1 cellular context compared by ENCODE assay signal in the genomic region with DNA sequence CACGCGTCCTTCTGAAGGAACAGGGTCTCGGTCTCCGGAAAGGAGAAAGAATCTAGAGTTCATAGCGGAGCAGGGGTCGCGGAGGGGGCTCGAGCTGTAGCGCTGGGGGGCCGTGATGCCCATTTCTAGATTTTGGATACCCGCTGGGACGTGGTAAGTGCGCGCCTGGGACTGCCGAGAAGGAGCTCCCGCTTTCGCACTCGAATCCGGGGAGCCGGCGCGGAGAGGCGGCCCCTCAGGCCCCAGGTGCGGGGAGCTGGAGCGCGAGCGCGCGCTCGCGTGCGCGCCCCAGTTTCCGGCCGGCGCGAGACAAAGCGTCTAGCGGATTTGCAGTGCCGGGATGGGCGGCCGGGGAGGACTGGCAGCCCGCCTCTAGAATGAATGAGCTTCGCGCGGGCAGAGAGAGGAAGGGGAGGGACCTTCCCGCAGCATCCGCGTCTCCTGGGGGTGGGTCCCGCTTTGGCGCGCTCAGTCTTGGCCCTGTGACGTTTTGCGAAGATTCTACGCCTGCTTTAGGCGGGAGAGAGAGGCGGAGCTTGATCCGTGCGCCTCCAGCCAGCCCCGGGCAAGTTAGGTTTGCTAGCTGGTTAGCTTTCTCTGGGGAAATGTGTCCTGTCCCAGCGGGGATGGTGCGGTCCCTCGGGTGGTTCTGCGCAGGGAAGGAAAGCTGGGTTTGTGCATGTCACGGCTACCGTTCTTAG.
TF ChIP-seq lines count a peak whose summit lies in the region.

No MANE protein-coding gene starts in this region.

TF ChIP-seq in K562, 482 proteins besides CTCF, POLR2A, EP300 and RAD21 (continued from another document and continues in another):
- TF ChIP-seq, protein P1, sequence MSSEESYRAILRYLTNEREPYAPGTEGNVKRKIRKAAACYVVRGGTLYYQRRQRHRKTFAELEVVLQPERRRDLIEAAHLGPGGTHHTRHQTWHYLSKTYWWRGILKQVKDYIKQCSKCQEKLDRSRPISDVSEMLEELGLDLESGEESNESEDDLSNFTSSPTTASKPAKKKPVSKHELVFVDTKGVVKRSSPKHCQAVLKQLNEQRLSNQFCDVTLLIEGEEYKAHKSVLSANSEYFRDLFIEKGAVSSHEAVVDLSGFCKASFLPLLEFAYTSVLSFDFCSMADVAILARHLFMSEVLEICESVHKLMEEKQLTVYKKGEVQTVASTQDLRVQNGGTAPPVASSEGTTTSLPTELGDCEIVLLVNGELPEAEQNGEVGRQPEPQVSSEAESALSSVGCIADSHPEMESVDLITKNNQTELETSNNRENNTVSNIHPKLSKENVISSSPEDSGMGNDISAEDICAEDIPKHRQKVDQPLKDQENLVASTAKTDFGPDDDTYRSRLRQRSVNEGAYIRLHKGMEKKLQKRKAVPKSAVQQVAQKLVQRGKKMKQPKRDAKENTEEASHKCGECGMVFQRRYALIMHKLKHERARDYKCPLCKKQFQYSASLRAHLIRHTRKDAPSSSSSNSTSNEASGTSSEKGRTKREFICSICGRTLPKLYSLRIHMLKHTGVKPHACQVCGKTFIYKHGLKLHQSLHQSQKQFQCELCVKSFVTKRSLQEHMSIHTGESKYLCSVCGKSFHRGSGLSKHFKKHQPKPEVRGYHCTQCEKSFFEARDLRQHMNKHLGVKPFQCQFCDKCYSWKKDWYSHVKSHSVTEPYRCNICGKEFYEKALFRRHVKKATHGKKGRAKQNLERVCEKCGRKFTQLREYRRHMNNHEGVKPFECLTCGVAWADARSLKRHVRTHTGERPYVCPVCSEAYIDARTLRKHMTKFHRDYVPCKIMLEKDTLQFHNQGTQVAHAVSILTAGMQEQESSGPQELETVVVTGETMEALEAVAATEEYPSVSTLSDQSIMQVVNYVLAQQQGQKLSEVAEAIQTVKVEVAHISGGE (CRISPR knock-in tag; IDR thresholded peaks at IDR 0.05): no peak; a peak in 1 of 6 replicates
- TF ChIP-seq, protein P2, sequence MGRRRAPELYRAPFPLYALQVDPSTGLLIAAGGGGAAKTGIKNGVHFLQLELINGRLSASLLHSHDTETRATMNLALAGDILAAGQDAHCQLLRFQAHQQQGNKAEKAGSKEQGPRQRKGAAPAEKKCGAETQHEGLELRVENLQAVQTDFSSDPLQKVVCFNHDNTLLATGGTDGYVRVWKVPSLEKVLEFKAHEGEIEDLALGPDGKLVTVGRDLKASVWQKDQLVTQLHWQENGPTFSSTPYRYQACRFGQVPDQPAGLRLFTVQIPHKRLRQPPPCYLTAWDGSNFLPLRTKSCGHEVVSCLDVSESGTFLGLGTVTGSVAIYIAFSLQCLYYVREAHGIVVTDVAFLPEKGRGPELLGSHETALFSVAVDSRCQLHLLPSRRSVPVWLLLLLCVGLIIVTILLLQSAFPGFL (CRISPR knock-in tag; IDR thresholded peaks at IDR 0.05): no peak
- TF ChIP-seq HMG20A (CRISPR knock-in tag; conservative IDR thresholded peaks at IDR 0.05): no peak
- TF ChIP-seq, protein P3, sequence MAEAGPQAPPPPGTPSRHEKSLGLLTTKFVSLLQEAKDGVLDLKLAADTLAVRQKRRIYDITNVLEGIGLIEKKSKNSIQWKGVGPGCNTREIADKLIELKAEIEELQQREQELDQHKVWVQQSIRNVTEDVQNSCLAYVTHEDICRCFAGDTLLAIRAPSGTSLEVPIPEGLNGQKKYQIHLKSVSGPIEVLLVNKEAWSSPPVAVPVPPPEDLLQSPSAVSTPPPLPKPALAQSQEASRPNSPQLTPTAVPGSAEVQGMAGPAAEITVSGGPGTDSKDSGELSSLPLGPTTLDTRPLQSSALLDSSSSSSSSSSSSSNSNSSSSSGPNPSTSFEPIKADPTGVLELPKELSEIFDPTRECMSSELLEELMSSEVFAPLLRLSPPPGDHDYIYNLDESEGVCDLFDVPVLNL (CRISPR knock-in tag; IDR thresholded peaks at IDR 0.05; ENCODE audit: low read depth): peak; percentile 87; the same call in 1 of the 2 replicates
- TF ChIP-seq ZNF445 (CRISPR knock-in tag; IDR thresholded peaks at IDR 0.05; ENCODE audit: low read depth): no peak
- TF ChIP-seq, protein P4, sequence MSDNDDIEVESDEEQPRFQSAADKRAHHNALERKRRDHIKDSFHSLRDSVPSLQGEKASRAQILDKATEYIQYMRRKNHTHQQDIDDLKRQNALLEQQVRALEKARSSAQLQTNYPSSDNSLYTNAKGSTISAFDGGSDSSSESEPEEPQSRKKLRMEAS (CRISPR knock-in tag; IDR thresholded peaks at IDR 0.05): peak; percentile 41; the same call in 1 of the 2 replicates
- TF ChIP-seq, protein P5, sequence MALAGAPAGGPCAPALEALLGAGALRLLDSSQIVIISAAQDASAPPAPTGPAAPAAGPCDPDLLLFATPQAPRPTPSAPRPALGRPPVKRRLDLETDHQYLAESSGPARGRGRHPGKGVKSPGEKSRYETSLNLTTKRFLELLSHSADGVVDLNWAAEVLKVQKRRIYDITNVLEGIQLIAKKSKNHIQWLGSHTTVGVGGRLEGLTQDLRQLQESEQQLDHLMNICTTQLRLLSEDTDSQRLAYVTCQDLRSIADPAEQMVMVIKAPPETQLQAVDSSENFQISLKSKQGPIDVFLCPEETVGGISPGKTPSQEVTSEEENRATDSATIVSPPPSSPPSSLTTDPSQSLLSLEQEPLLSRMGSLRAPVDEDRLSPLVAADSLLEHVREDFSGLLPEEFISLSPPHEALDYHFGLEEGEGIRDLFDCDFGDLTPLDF (CRISPR knock-in tag; IDR thresholded peaks at IDR 0.05): peak; percentile 94
- no peak for TF ChIP-seq BDP1 (IDR thresholded peaks at IDR 0.05; ENCODE audit: insufficient read depth, insufficient read length)
- no peak for TF ChIP-seq RBBP5 (IDR thresholded peaks at IDR 0.05; ENCODE audit: borderline replicate concordance, insufficient read depth, low read length, poor library complexity, severe bottlenecking)
- TF ChIP-seq BMI1 (IDR thresholded peaks at IDR 0.05; ENCODE audit: low read length): no peak
- TF ChIP-seq RBFOX2 (IDR thresholded peaks at IDR 0.05; ENCODE audit: low read depth, low read length): peak; percentile 89
- no peak for TF ChIP-seq NCOA4 (IDR thresholded peaks at IDR 0.05; ENCODE audit: partially characterized antibody)
- no peak for TF ChIP-seq XRCC3 (IDR thresholded peaks at IDR 0.05)
- no peak for TF ChIP-seq PCBP2 (IDR thresholded peaks at IDR 0.05; ENCODE audit: low read depth, low read length, poor library complexity, severe bottlenecking)
- TF ChIP-seq, protein P6, sequence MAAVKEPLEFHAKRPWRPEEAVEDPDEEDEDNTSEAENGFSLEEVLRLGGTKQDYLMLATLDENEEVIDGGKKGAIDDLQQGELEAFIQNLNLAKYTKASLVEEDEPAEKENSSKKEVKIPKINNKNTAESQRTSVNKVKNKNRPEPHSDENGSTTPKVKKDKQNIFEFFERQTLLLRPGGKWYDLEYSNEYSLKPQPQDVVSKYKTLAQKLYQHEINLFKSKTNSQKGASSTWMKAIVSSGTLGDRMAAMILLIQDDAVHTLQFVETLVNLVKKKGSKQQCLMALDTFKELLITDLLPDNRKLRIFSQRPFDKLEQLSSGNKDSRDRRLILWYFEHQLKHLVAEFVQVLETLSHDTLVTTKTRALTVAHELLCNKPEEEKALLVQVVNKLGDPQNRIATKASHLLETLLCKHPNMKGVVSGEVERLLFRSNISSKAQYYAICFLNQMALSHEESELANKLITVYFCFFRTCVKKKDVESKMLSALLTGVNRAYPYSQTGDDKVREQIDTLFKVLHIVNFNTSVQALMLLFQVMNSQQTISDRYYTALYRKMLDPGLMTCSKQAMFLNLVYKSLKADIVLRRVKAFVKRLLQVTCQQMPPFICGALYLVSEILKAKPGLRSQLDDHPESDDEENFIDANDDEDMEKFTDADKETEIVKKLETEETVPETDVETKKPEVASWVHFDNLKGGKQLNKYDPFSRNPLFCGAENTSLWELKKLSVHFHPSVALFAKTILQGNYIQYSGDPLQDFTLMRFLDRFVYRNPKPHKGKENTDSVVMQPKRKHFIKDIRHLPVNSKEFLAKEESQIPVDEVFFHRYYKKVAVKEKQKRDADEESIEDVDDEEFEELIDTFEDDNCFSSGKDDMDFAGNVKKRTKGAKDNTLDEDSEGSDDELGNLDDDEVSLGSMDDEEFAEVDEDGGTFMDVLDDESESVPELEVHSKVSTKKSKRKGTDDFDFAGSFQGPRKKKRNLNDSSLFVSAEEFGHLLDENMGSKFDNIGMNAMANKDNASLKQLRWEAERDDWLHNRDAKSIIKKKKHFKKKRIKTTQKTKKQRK (IDR thresholded peaks at IDR 0.05; ENCODE audit: borderline replicate concordance, low read depth, low read length): no peak
- TF ChIP-seq MCM5 (IDR thresholded peaks at IDR 0.05; ENCODE audit: low read depth): no peak
- no peak for TF ChIP-seq SIRT6 (IDR thresholded peaks at IDR 0.05; ENCODE audit: low read depth, low read length)
- no peak for TF ChIP-seq SNIP1 (IDR thresholded peaks at IDR 0.05; ENCODE audit: low read depth)
- no peak for TF ChIP-seq KAT2B (IDR thresholded peaks at IDR 0.05; ENCODE audit: low read depth, low read length)
- peak; percentile 60 for TF ChIP-seq HMGN3 (IDR thresholded peaks at IDR 0.05; ENCODE audit: borderline replicate concordance, extremely low read depth, insufficient read length, low read depth, low read length)
- TF ChIP-seq ZFX (CRISPR knock-in tag; IDR thresholded peaks at IDR 0.05): peak; percentile 67
- TF ChIP-seq, protein P7, sequence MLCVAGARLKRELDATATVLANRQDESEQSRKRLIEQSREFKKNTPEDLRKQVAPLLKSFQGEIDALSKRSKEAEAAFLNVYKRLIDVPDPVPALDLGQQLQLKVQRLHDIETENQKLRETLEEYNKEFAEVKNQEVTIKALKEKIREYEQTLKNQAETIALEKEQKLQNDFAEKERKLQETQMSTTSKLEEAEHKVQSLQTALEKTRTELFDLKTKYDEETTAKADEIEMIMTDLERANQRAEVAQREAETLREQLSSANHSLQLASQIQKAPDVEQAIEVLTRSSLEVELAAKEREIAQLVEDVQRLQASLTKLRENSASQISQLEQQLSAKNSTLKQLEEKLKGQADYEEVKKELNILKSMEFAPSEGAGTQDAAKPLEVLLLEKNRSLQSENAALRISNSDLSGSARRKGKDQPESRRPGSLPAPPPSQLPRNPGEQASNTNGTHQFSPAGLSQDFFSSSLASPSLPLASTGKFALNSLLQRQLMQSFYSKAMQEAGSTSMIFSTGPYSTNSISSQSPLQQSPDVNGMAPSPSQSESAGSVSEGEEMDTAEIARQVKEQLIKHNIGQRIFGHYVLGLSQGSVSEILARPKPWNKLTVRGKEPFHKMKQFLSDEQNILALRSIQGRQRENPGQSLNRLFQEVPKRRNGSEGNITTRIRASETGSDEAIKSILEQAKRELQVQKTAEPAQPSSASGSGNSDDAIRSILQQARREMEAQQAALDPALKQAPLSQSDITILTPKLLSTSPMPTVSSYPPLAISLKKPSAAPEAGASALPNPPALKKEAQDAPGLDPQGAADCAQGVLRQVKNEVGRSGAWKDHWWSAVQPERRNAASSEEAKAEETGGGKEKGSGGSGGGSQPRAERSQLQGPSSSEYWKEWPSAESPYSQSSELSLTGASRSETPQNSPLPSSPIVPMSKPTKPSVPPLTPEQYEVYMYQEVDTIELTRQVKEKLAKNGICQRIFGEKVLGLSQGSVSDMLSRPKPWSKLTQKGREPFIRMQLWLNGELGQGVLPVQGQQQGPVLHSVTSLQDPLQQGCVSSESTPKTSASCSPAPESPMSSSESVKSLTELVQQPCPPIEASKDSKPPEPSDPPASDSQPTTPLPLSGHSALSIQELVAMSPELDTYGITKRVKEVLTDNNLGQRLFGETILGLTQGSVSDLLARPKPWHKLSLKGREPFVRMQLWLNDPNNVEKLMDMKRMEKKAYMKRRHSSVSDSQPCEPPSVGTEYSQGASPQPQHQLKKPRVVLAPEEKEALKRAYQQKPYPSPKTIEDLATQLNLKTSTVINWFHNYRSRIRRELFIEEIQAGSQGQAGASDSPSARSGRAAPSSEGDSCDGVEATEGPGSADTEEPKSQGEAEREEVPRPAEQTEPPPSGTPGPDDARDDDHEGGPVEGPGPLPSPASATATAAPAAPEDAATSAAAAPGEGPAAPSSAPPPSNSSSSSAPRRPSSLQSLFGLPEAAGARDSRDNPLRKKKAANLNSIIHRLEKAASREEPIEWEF (CRISPR knock-in tag; IDR thresholded peaks at IDR 0.05): no peak
- TF ChIP-seq NR1H2 (CRISPR knock-in tag; IDR thresholded peaks at IDR 0.05): peak; percentile 93; the same call in 1 of the 2 replicates
- 0 out of 2 replicates have a peak, but pooled peaks have one; percentile 23 for TF ChIP-seq KLF13 (tag; IDR thresholded peaks at IDR 0.05; ENCODE audit: borderline replicate concordance, low read depth)
- TF ChIP-seq CBFB (CRISPR knock-in tag; IDR thresholded peaks at IDR 0.05): 0 out of 2 replicates have a peak, but pooled peaks have one; percentile 38
- TF ChIP-seq MEIS2 (IDR thresholded peaks at IDR 0.05; ENCODE audit: partially characterized antibody): peak; percentile 48
- TF ChIP-seq, protein P8, sequence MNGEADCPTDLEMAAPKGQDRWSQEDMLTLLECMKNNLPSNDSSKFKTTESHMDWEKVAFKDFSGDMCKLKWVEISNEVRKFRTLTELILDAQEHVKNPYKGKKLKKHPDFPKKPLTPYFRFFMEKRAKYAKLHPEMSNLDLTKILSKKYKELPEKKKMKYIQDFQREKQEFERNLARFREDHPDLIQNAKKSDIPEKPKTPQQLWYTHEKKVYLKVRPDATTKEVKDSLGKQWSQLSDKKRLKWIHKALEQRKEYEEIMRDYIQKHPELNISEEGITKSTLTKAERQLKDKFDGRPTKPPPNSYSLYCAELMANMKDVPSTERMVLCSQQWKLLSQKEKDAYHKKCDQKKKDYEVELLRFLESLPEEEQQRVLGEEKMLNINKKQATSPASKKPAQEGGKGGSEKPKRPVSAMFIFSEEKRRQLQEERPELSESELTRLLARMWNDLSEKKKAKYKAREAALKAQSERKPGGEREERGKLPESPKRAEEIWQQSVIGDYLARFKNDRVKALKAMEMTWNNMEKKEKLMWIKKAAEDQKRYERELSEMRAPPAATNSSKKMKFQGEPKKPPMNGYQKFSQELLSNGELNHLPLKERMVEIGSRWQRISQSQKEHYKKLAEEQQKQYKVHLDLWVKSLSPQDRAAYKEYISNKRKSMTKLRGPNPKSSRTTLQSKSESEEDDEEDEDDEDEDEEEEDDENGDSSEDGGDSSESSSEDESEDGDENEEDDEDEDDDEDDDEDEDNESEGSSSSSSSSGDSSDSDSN (IDR thresholded peaks at IDR 0.05; ENCODE audit: borderline replicate concordance in 1 of 2, low read depth in 2 of 2, low read length in 2 of 2): peak; percentile 72 to 77; a peak in 2 of 4 replicates
- TF ChIP-seq, protein P9, sequence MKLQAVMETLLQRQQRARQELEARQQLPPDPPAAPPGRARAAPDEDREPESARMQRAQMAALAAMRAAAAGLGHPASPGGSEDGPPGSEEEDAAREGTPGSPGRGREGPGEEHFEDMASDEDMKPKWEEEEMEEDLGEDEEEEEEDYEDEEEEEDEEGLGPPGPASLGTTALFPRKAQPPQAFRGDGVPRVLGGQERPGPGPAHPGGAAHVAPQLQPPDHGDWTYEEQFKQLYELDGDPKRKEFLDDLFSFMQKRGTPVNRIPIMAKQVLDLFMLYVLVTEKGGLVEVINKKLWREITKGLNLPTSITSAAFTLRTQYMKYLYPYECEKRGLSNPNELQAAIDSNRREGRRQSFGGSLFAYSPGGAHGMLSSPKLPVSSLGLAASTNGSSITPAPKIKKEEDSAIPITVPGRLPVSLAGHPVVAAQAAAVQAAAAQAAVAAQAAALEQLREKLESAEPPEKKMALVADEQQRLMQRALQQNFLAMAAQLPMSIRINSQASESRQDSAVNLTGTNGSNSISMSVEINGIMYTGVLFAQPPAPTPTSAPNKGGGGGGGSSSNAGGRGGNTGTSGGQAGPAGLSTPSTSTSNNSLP (IDR thresholded peaks at IDR 0.05; ENCODE audit: borderline replicate concordance, low read depth, low read length): no peak
- no peak for TF ChIP-seq ILF3 (IDR thresholded peaks at IDR 0.05; ENCODE audit: borderline replicate concordance)
- TF ChIP-seq KAT7 (CRISPR knock-in tag; IDR thresholded peaks at IDR 0.05; ENCODE audit: borderline replicate concordance): peak; percentile 74; the same call in 1 of the 2 replicates
- no peak for TF ChIP-seq LARP7 (IDR thresholded peaks at IDR 0.05)
- TF ChIP-seq RBM39 (optimal IDR thresholded peaks at IDR 0.05; ENCODE audit: low read depth, low read length): no peak
